ENCODE assay signal across 16 cellular contexts in the genomic region with DNA sequence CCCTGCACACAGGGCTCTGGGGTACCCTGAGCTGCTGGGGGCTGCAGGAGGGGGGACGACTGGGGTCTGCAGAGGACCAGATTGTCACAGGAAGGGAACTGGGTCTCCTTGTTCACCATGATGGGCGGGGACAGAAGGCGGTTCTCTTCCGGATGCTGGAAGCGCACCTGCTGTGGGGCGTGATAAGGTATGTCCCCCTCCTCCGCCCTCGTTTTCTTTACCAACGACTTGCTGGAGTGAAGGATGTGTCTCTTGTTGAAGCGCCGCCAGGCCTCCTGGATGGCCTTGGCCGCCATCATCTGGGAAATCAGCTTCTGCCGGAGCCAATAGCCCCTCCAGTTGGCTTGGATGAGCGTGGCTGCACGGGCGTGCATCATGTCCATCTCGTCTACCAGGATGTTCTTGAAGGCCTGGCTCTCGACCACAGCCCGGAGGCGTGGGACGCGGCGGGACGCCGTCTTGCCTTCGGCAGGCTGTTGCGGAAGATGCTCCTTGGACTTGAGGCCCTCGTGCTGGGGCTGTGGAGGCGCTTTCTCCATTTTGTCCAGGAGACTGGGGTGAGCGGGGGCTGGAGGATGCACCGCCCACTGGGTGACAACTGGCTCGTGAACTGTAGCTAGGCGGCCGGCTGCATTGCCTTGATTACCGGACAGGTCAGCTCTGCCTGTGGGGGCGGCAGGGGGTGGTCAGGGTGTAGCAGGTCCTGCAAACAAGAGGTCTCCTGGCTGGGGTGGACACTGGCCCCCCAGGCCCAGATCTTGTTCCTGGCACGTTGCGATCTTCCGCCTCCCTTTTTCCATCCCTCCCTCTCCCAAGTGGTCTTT. TPM values are rescaled to one million over a fixed set of nuclear protein-coding genes. Genes with fewer than 3 reads are reported as not detected.
DNase-seq lines count a peak whose midpoint lies in the region; ATAC-seq and TF ChIP-seq lines count a peak whose summit lies in the region.
"Had no signal": no experiment of that assay in that cellular context is flagged by ENCODE, and none has a peak within 500 bp of the region (broad histone marks: within the 10 kb centered on the region; RNA-seq: fewer than 3 reads in every experiment).

No MANE protein-coding gene starts in this region.

- no peaks in the 10 kb centered on the region for H3K4me1 Mint-ChIP-seq in activated naive CD4-positive, alpha-beta T cell treated with anti-CD3 and anti-CD28 coated beads, Interleukin-2, amount 10 ng/mL, durations not matched to agents 7 days and 5 days
- no peaks in the 10 kb centered on the region for H3K4me1 Mint-ChIP-seq in activated naive CD4-positive, alpha-beta T cell treated with anti-CD3 and anti-CD28 coated beads for 36 hours (ENCODE audit: low read depth)
- H3K4me1 Mint-ChIP-seq in memory B cell, result peaks cover 12% of the 10 kb centered on the region
- peaks cover 6 to 8% of the 10 kb centered on the region in 2 donors for H3K4me1 Mint-ChIP-seq in effector memory CD8-positive, alpha-beta T cell (ENCODE audit: low read depth in 2 of 2)

- H3K4me2 ChIP-seq in osteoblast (ENCODE audit: insufficient read depth, low read length), result no peak overlapping the region

- H3K27me3 ChIP-seq in Panc1 (ENCODE audit: control insufficient read depth, insufficient read depth, low read length) (no peaks in the 10 kb centered on the region), osteoblast (ENCODE audit: insufficient read depth, low read length) (no peaks in the 10 kb centered on the region)
- H3K27me3 ChIP-seq: BLaER1 treated with 17β-estradiol and CSF1 and Interleukin-3, amounts not matched to agents 10 nM and 100 nM had no signal

- H3K4me3 ChIP-seq in Panc1 (ENCODE audit: low read depth in 2 of 2, low read length in 2 of 2) (no peak overlapping the region), osteoblast (ENCODE audit: insufficient read depth, low read length) (no peak overlapping the region), lower leg skin (ENCODE audit: low read depth, poor library complexity, severe bottlenecking) (no peak overlapping the region)
- H3K4me3 ChIP-seq: BLaER1 treated with 17β-estradiol and CSF1 and Interleukin-3, amounts not matched to agents 10 nM and 100 nM; GM23248 had no signal

- H3K27me3 Mint-ChIP-seq in activated naive CD4-positive, alpha-beta T cell treated with anti-CD3 and anti-CD28 coated beads, Interleukin-2, amount 10 ng/mL, durations not matched to agents 7 days and 5 days, result no peaks in the 10 kb centered on the region
- no peaks in the 10 kb centered on the region for H3K27me3 Mint-ChIP-seq in activated naive CD4-positive, alpha-beta T cell treated with anti-CD3 and anti-CD28 coated beads for 36 hours (ENCODE audit: low read depth)
- no peaks in the 10 kb centered on the region for H3K27me3 Mint-ChIP-seq in memory B cell
- no peaks in the 10 kb centered on the region for H3K27me3 Mint-ChIP-seq in effector memory CD8-positive, alpha-beta T cell

- no peak for TF ChIP-seq POLR2A in lower leg skin (IDR thresholded peaks at IDR 0.05)

- H3K79me2 ChIP-seq in osteoblast (ENCODE audit: insufficient read depth, low read length), result peaks cover 2% of the 10 kb centered on the region

- TSS peak; percentile 59 for BruUV-seq in Panc1 (replicated peaks; lab: Mats Ljungman, UMichigan)

- ATAC-seq in Panc1, result no peak
- no peak for ATAC-seq in memory B cell (ENCODE audit: low read depth)
- no peak for ATAC-seq in effector memory CD8-positive, alpha-beta T cell (replicated peaks)
- ATAC-seq in HG03039 (IDR thresholded peaks at IDR 0.05; ENCODE audit: unreplicated experiment), result no peak

- no peak overlapping the region for H2AFZ ChIP-seq in osteoblast (ENCODE audit: low read length)
- H2AFZ ChIP-seq: GM23248 had no signal

- peak overlapping the region; percentile 42 for H3K27ac Mint-ChIP-seq in activated naive CD4-positive, alpha-beta T cell treated with anti-CD3 and anti-CD28 coated beads, Interleukin-2, amount 10 ng/mL, durations not matched to agents 7 days and 5 days
- H3K27ac Mint-ChIP-seq in activated naive CD4-positive, alpha-beta T cell treated with anti-CD3 and anti-CD28 coated beads for 36 hours, result no peak overlapping the region
- H3K27ac Mint-ChIP-seq in memory B cell, result peak overlapping the region; percentile 58
- H3K27ac Mint-ChIP-seq in effector memory CD8-positive, alpha-beta T cell, result peak overlapping the region in 1 of 2 donors; percentile 89
- H3K27ac Mint-ChIP-seq: H9 had no signal

- no peaks in the 10 kb centered on the region for H3K9me3 ChIP-seq in Panc1 (ENCODE audit: control insufficient read depth, insufficient read depth, low read depth, low read length)
- H3K9me3 ChIP-seq in osteoblast (ENCODE audit: low read depth, low read length), result no peaks in the 10 kb centered on the region
- H3K9me3 ChIP-seq: BLaER1 treated with 17β-estradiol and CSF1 and Interleukin-3, amounts not matched to agents 10 nM and 100 nM had no signal

- WGBS in lower leg skin, 2 donors, result 88 to 89% methylated on average over 38 to 39 of the region's 39 CpGs

- no peak for DNase-seq in activated naive CD4-positive, alpha-beta T cell treated with anti-CD3 and anti-CD28 coated beads, Interleukin-2, amount 10 ng/mL, durations not matched to agents 7 days and 5 days
- no peak for DNase-seq in activated naive CD4-positive, alpha-beta T cell treated with anti-CD3 and anti-CD28 coated beads for 36 hours
- DNase-seq in Panc1 (ENCODE audit: low read depth, low spot score), result no peak
- DNase-seq in memory B cell (ENCODE audit: low spot score in 2 of 2), result no peak
- DNase-seq in osteoblast (ENCODE audit: insufficient read length, low spot score, missing footprints), result peak; percentile 66
- DNase-seq in effector memory CD8-positive, alpha-beta T cell, result no peak
- DNase-seq in lower leg skin (ENCODE audit: low spot score in 2 of 2), result no peak
- DNase-seq: 8988T, AML-193, DMS53, GM23248, H9 had no signal

- intact Hi-C loops in activated naive CD4-positive, alpha-beta T cell treated with anti-CD3 and anti-CD28 coated beads for 36 hours (cut with micrococcal nuclease), result no loop called here
- intact Hi-C loops in Panc1 (cut with micrococcal nuclease; ENCODE audit: unreplicated experiment) (no loop called here), lower leg skin (cut with DNase I; ENCODE audit: low total_unique reads) (no loop called here)

- in situ Hi-C loops in Panc1 (cut with HindIII; ENCODE audit: low pct_unique_long_range_greater_than_20kb, low sequenced_read_pairs), result no loop called here

- no peak overlapping the region for H3K27ac ChIP-seq in Panc1 (ENCODE audit: low read length)
- no peak overlapping the region for H3K27ac ChIP-seq in osteoblast (ENCODE audit: low read depth, low read length)
- H3K27ac ChIP-seq: BLaER1 treated with 17β-estradiol and CSF1 and Interleukin-3, amounts not matched to agents 10 nM and 100 nM; GM23248; HL-60 had no signal

- H3K4me1 ChIP-seq in Panc1 (ENCODE audit: control insufficient read depth, insufficient read depth, low read length), result no peaks in the 10 kb centered on the region
- no peaks in the 10 kb centered on the region for H3K4me1 ChIP-seq in osteoblast (ENCODE audit: insufficient read depth, low read length)

- H3K9me3 Mint-ChIP-seq in activated naive CD4-positive, alpha-beta T cell treated with anti-CD3 and anti-CD28 coated beads, Interleukin-2, amount 10 ng/mL, durations not matched to agents 7 days and 5 days, result no peaks in the 10 kb centered on the region
- no peaks in the 10 kb centered on the region for H3K9me3 Mint-ChIP-seq in activated naive CD4-positive, alpha-beta T cell treated with anti-CD3 and anti-CD28 coated beads for 36 hours
- no peaks in the 10 kb centered on the region for H3K9me3 Mint-ChIP-seq in memory B cell
- no peaks in the 10 kb centered on the region for H3K9me3 Mint-ChIP-seq in effector memory CD8-positive, alpha-beta T cell
- H3K9me3 Mint-ChIP-seq: H9 had no signal

- POLR2A ChIA-PET in Panc1 (lab: Charles Lee), result no interaction called here

- H3K36me3 ChIP-seq in Panc1 (ENCODE audit: control insufficient read depth, insufficient read depth, low read length), result no peaks in the 10 kb centered on the region
- H3K36me3 ChIP-seq in osteoblast (ENCODE audit: insufficient read depth, low read length), result peaks cover 32% of the 10 kb centered on the region

- peaks cover 39% of the 10 kb centered on the region for H4K20me1 ChIP-seq in osteoblast (ENCODE audit: insufficient read depth, low read length)

- peaks cover 18% of the 10 kb centered on the region for H3K36me3 Mint-ChIP-seq in activated naive CD4-positive, alpha-beta T cell treated with anti-CD3 and anti-CD28 coated beads, Interleukin-2, amount 10 ng/mL, durations not matched to agents 7 days and 5 days
- no peaks in the 10 kb centered on the region for H3K36me3 Mint-ChIP-seq in activated naive CD4-positive, alpha-beta T cell treated with anti-CD3 and anti-CD28 coated beads for 36 hours (ENCODE audit: low read depth)
- peaks cover 23% of the 10 kb centered on the region for H3K36me3 Mint-ChIP-seq in memory B cell
- H3K36me3 Mint-ChIP-seq in effector memory CD8-positive, alpha-beta T cell (ENCODE audit: insufficient read depth), result peaks cover 78% of the 10 kb centered on the region

- CTCF ChIA-PET in activated naive CD4-positive, alpha-beta T cell treated with anti-CD3 and anti-CD28 coated beads, Interleukin-2, amount 10 ng/mL, durations not matched to agents 7 days and 5 days (lab: Charles Lee), result no interaction called here
- CTCF ChIA-PET in activated naive CD4-positive, alpha-beta T cell treated with anti-CD3 and anti-CD28 coated beads for 36 hours (lab: Charles Lee), result no interaction called here
- CTCF ChIA-PET in Panc1 (lab: Charles Lee), result no interaction called here

- H3K4me3 Mint-ChIP-seq in activated naive CD4-positive, alpha-beta T cell treated with anti-CD3 and anti-CD28 coated beads, Interleukin-2, amount 10 ng/mL, durations not matched to agents 7 days and 5 days, result no peak overlapping the region
- no peak overlapping the region for H3K4me3 Mint-ChIP-seq in activated naive CD4-positive, alpha-beta T cell treated with anti-CD3 and anti-CD28 coated beads for 36 hours
- H3K4me3 Mint-ChIP-seq in memory B cell, result no peak overlapping the region
- H3K4me3 Mint-ChIP-seq in effector memory CD8-positive, alpha-beta T cell, result no peak overlapping the region
- H3K4me3 Mint-ChIP-seq: H9 had no signal

- TF ChIP-seq CTCF in Panc1 (IDR thresholded peaks at IDR 0.05), result no peak
- no peak for TF ChIP-seq CTCF in osteoblast (IDR thresholded peaks at IDR 0.05; ENCODE audit: extremely low read depth, low read depth, low read length)
- TF ChIP-seq CTCF in lower leg skin (IDR thresholded peaks at IDR 0.05), result no peak

RNA-seq across cellular contexts. Expression of a gene that starts 7.2 kb away (rescaled TPM):
- total RNA-seq in activated naive CD4-positive, alpha-beta T cell treated with anti-CD3 and anti-CD28 coated beads for 36 hours, result under 1 TPM in 1 of 2 experiments, not detected in 1; 0.19 TPM
- total RNA-seq in Panc1 (2021; ENCODE audit: unreplicated experiment) (2.5 TPM), osteoblast (2.5 and 3.5 TPM in 2 replicates), lower leg skin (1 to 10 TPM in 3 of 4 donors, under 1 TPM in 1; 0.97 to 5.9 (median 3.1) TPM)
- polyA plus RNA-seq in Panc1 (2012; ENCODE audit: insufficient read length), result 2.2 TPM

RNA-seq across cellular contexts. Expression of a gene that starts 14.3 kb away (rescaled TPM):
- total RNA-seq in activated naive CD4-positive, alpha-beta T cell treated with anti-CD3 and anti-CD28 coated beads for 36 hours, result 100 to 1,000 TPM in 1 of 2 experiments, 10 to 100 TPM in 1; 87.9 to 105 TPM
- total RNA-seq in Panc1 (2021; ENCODE audit: unreplicated experiment) (130 TPM), osteoblast (170 and 172 TPM in 2 replicates), lower leg skin (100 to 1,000 TPM; 337 to 886 (median 413) TPM)
- 179 TPM for polyA plus RNA-seq in Panc1 (2012; ENCODE audit: insufficient read length)

RNA-seq across cellular contexts. Expression of a gene that starts 40.8 kb away (rescaled TPM):
- total RNA-seq in activated naive CD4-positive, alpha-beta T cell treated with anti-CD3 and anti-CD28 coated beads for 36 hours, result under 1 TPM in 1 of 2 experiments, not detected in 1; 0.10 TPM
- 0.98 TPM for total RNA-seq in Panc1 (2021; ENCODE audit: unreplicated experiment)
- polyA plus RNA-seq in Panc1 (2012; ENCODE audit: insufficient read length), result 1.6 TPM
- under 0.01 TPM in 1 of 2 replicates, not detected in the other for total RNA-seq in osteoblast
- total RNA-seq in lower leg skin, result under 1 TPM in 1 of 4 donors, not detected in 3; 0.29 TPM
- total RNA-seq: CD4-positive, CD25-positive, alpha-beta regulatory T cell had no signal
- polyA plus RNA-seq: CD4-positive, CD25-positive, alpha-beta regulatory T cell had no signal

RNA-seq across cellular contexts. Expression of a gene that starts 55.8 kb away (rescaled TPM):
- total RNA-seq in activated naive CD4-positive, alpha-beta T cell treated with anti-CD3 and anti-CD28 coated beads for 36 hours, result 100 to 1,000 TPM; 439 to 451 TPM
- total RNA-seq in Panc1 (2021; ENCODE audit: unreplicated experiment), result 209 TPM
- polyA plus RNA-seq in Panc1 (2012; ENCODE audit: insufficient read length), result 226 TPM
- 74.3 and 74.6 TPM in 2 replicates for total RNA-seq in osteoblast
- total RNA-seq in lower leg skin, result 100 to 1,000 TPM in 2 of 4 donors, 10 to 100 TPM in 2; 59.7 to 149 (median 105) TPM
